In the genomic region with DNA sequence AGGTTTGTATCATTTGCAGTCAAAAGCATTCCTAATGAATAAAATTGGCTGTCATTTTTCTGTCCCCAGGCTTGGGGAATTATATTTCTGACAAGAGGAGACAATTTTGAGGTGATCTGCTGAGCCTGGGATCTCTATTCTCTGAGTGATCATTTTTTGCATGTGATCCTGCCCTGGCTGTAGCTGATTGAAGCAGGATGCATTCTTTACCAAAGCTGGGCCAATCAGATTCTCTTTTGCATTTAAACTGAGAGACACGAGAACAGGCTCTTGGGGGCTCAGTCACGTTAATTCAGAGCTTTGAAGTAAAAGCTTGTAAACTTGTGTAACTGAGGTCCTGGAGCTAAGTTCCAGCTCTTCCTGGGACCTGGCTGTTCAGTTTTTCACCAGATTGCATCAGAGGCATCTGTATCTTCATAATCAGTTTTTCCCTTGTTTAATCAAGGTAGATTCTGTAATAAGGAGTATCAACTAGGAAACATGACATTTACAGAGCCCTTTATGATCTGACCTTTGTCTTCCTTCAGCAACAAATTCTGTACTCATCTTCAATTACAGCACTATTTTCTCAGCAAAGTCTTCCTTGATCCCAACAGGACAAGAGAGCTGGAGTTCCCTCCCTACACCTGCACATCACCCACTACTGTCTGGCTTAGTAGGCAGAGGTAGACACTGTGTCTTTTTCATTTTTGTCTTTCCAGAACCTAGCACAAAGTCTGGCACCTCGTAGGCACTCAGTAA, we compare ENCODE assay signal across 1 cellular context.
TF ChIP-seq lines count a peak whose summit lies in the region.

No MANE protein-coding gene starts in this region.

TF ChIP-seq in K562, 482 proteins besides CTCF, POLR2A, EP300 and RAD21:
- TF ChIP-seq, protein P1, sequence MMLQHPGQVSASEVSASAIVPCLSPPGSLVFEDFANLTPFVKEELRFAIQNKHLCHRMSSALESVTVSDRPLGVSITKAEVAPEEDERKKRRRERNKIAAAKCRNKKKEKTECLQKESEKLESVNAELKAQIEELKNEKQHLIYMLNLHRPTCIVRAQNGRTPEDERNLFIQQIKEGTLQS (IDR thresholded peaks at IDR 0.05), result peak; percentile 46; the same call in 1 of the 2 replicates
- TF ChIP-seq, protein P1 (CRISPR knock-in tag; conservative IDR thresholded peaks at IDR 0.05), result no peak
- TF ChIP-seq CEBPG (CRISPR knock-in tag; IDR thresholded peaks at IDR 0.05) (no peak), CEBPG (tag; conservative IDR thresholded peaks at IDR 0.05 in 1 of 2, IDR thresholded peaks at IDR 0.05 in 1 of 2) (peak; percentile 14 to 85; a peak in 2 of 4 replicates), CXXC5 (CRISPR knock-in tag; IDR thresholded peaks at IDR 0.05) (0 out of 2 replicates have a peak, but pooled peaks have one; percentile 19), POLR2H (tag; IDR thresholded peaks at IDR 0.05; ENCODE audit: low read depth) (0 out of 2 replicates have a peak, but pooled peaks have one; percentile 34), ZNF589 (CRISPR knock-in tag; IDR thresholded peaks at IDR 0.05; ENCODE audit: low read depth) (0 out of 2 replicates have a peak, but pooled peaks have one; percentile 20), RBM17 (IDR thresholded peaks at IDR 0.05; ENCODE audit: borderline replicate concordance, low read depth, low read length) (no peak), L3MBTL2 (IDR thresholded peaks at IDR 0.05) (peak; percentile 45), HDAC6 (IDR thresholded peaks at IDR 0.05; ENCODE audit: low read depth, low read length) (no peak)
- TF ChIP-seq, protein P2, sequence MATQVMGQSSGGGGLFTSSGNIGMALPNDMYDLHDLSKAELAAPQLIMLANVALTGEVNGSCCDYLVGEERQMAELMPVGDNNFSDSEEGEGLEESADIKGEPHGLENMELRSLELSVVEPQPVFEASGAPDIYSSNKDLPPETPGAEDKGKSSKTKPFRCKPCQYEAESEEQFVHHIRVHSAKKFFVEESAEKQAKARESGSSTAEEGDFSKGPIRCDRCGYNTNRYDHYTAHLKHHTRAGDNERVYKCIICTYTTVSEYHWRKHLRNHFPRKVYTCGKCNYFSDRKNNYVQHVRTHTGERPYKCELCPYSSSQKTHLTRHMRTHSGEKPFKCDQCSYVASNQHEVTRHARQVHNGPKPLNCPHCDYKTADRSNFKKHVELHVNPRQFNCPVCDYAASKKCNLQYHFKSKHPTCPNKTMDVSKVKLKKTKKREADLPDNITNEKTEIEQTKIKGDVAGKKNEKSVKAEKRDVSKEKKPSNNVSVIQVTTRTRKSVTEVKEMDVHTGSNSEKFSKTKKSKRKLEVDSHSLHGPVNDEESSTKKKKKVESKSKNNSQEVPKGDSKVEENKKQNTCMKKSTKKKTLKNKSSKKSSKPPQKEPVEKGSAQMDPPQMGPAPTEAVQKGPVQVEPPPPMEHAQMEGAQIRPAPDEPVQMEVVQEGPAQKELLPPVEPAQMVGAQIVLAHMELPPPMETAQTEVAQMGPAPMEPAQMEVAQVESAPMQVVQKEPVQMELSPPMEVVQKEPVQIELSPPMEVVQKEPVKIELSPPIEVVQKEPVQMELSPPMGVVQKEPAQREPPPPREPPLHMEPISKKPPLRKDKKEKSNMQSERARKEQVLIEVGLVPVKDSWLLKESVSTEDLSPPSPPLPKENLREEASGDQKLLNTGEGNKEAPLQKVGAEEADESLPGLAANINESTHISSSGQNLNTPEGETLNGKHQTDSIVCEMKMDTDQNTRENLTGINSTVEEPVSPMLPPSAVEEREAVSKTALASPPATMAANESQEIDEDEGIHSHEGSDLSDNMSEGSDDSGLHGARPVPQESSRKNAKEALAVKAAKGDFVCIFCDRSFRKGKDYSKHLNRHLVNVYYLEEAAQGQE (CRISPR knock-in tag; IDR thresholded peaks at IDR 0.05; ENCODE audit: low read depth), result no peak
- TF ChIP-seq, protein P3, sequence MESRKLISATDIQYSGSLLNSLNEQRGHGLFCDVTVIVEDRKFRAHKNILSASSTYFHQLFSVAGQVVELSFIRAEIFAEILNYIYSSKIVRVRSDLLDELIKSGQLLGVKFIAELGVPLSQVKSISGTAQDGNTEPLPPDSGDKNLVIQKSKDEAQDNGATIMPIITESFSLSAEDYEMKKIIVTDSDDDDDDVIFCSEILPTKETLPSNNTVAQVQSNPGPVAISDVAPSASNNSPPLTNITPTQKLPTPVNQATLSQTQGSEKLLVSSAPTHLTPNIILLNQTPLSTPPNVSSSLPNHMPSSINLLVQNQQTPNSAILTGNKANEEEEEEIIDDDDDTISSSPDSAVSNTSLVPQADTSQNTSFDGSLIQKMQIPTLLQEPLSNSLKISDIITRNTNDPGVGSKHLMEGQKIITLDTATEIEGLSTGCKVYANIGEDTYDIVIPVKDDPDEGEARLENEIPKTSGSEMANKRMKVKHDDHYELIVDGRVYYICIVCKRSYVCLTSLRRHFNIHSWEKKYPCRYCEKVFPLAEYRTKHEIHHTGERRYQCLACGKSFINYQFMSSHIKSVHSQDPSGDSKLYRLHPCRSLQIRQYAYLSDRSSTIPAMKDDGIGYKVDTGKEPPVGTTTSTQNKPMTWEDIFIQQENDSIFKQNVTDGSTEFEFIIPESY (CRISPR knock-in tag; IDR thresholded peaks at IDR 0.05), result no peak
- TF ChIP-seq, protein P4, sequence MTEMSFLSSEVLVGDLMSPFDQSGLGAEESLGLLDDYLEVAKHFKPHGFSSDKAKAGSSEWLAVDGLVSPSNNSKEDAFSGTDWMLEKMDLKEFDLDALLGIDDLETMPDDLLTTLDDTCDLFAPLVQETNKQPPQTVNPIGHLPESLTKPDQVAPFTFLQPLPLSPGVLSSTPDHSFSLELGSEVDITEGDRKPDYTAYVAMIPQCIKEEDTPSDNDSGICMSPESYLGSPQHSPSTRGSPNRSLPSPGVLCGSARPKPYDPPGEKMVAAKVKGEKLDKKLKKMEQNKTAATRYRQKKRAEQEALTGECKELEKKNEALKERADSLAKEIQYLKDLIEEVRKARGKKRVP (CRISPR knock-in tag; IDR thresholded peaks at IDR 0.05), result 0 out of 2 replicates have a peak, but pooled peaks have one; percentile 47
